Comparison of ENCODE assay signal across 10 cellular contexts in genomic region chr3:65703820-65704219, GRCh38.
"Had no signal": no experiment of that assay in that cellular context is flagged by ENCODE, and none has a peak within 500 bp of the region (broad histone marks: within the 10 kb centered on the region; RNA-seq: fewer than 3 reads in every experiment).

No MANE protein-coding gene starts in this region.

- H3K4me1 ChIP-seq: HAP-1 had no signal

- H3K9me3 ChIP-seq: HAP-1 had no signal

- H3K9me3 Mint-ChIP-seq: HFFc6 had no signal

- H3K36me3 ChIP-seq: HAP-1 had no signal

- FAIRE-seq: H54, HTR-8/SVneo had no signal

- ATAC-seq: HCT116 had no signal

- H3K4me2 ChIP-seq: KMS-11 had no signal

- H3K9ac ChIP-seq: GM23248, KMS-11 had no signal

- H3K27ac ChIP-seq: GM23248, KMS-11 had no signal

- H3K4me3 ChIP-seq: GM23248, HAP-1 had no signal

- H3K4me3 Mint-ChIP-seq: HFFc6 had no signal

- H2AFZ ChIP-seq: GM23248 had no signal

- H3K27ac Mint-ChIP-seq: HFFc6 had no signal

- DNase-seq: GOT3, HFFc6, Karpas-422, KBM-7 had no signal
